In the genomic region with DNA sequence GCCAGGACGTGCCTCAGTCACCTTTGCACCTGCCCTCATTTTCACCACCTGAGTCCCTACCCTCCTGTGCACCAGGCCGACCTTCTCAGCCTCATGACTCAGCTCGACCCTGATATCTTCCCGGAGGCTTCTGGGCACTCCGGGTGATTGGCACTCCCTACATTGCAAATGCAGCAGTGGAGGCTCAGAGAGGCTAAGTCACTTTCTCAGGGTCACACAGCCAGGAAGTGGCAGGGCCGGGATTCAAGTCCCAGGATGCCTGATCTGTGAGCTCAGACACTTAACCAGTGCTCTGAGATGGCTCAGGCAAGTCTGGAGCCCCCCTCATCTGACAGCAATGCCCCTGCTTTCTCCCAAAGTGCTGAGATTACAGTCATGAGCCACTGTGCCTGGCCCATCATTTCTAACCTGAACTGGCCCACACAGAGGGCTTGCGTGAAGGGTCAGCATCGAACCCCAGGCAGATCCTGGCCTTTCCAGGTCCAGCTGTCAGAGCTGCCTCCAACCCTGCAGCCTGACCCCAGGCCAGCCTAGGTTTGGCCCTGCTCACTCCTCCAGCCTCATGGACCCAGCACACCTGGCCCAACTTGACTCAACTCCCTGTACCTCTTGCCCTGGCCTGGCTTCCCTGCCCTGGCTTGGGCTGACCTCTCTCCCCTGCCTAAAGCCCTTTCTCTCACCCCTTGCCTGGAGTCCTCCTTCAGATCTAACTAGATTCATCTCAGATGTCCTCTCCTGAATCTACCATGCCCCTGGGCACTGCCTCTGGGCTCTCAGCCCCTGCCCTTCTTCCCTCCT, we compare ENCODE assay signal across 21 cellular contexts.
"Had no signal": no experiment of that assay in that cellular context is flagged by ENCODE, and none has a peak within 500 bp of the region (broad histone marks: within the 10 kb centered on the region; RNA-seq: fewer than 3 reads in every experiment).

No MANE protein-coding gene starts in this region.

- H3K27me3 ChIP-seq: right atrium auricular region, thyroid gland had no signal

- H3K27ac Mint-ChIP-seq: activated naive CD4-positive, alpha-beta T cell treated with anti-CD3 and anti-CD28 coated beads, Interleukin-2, amount 10 ng/mL, durations not matched to agents 7 days and 5 days; natural killer cell treated with Interleukin-12 subunit alpha and Interleukin-12 subunit beta and Interleukin-15 and Interleukin-18, amount 100 ng/mL, for 72 hours had no signal

- H3K9me3 Mint-ChIP-seq: activated naive CD4-positive, alpha-beta T cell treated with anti-CD3 and anti-CD28 coated beads, Interleukin-2, amount 10 ng/mL, durations not matched to agents 7 days and 5 days; immature natural killer cell had no signal

- ATAC-seq: natural killer cell treated with Interleukin-12 subunit alpha and Interleukin-12 subunit beta and Interleukin-15 and Interleukin-18, amount 100 ng/mL, for 72 hours; psoas muscle; stimulated activated naive CD8-positive, alpha-beta T cell treated with anti-CD3 and anti-CD28 coated beads, Interleukin-15, Interleukin-2, amounts not matched to agents 100 U/mL and 50 U/mL, for 24 hours had no signal

- H3K4me1 ChIP-seq: left lung, pancreas, psoas muscle, thyroid gland had no signal

- H3K4me1 Mint-ChIP-seq: activated naive CD4-positive, alpha-beta T cell treated with anti-CD3 and anti-CD28 coated beads, Interleukin-2, amount 10 ng/mL, durations not matched to agents 7 days and 5 days; immature natural killer cell had no signal

- H3K36me3 ChIP-seq: left lung, pancreas, right atrium auricular region, thyroid gland had no signal

- DNase-seq: activated CD4-positive, alpha-beta T cell treated with anti-CD3 and anti-CD28 coated beads for 4 hours; activated CD4-positive, alpha-beta T cell treated with anti-CD3 and anti-CD28 coated beads, Interleukin-2, amount 50 U/mL, for 48 hours; activated CD4-positive, CD25-positive, alpha-beta regulatory T cell; activated naive CD4-positive, alpha-beta T cell treated with anti-CD3 and anti-CD28 coated beads, Interleukin-2, amount 10 ng/mL, durations not matched to agents 7 days and 5 days; activated T-cell treated with anti-CD3 and anti-CD28 coated beads, Interleukin-2, amount 50 U/mL, for 48 hours; amygdala; cerebellar nuclear complex; immature natural killer cell; left lung; midbrain; pancreas; psoas muscle; stimulated activated CD4-positive, alpha-beta T cell treated with anti-CD3 and anti-CD28 coated beads, Interleukin-12 subunit alpha, Interleukin-12 subunit beta, amount 100 ng/mL, for 4 hours; stimulated activated CD4-positive, alpha-beta T cell treated with anti-CD3 and anti-CD28 coated beads, Interleukin-4, amount 100 ng/mL, for 4 hours; stimulated activated naive CD8-positive, alpha-beta T cell treated with anti-CD3 and anti-CD28 coated beads, Interleukin-15, Interleukin-2, amounts not matched to agents 100 U/mL and 50 U/mL, for 24 hours; T1000; thyroid gland had no signal

- H3K4me3 ChIP-seq: coronary artery, left lung, lung, pancreas, psoas muscle, right atrium auricular region, thyroid gland had no signal

- H3K27ac ChIP-seq: coronary artery, left lung, pancreas, psoas muscle, right atrium auricular region, thyroid gland had no signal

- H3K36me3 Mint-ChIP-seq: activated naive CD4-positive, alpha-beta T cell treated with anti-CD3 and anti-CD28 coated beads, Interleukin-2, amount 10 ng/mL, durations not matched to agents 7 days and 5 days; immature natural killer cell; natural killer cell treated with Interleukin-12 subunit alpha and Interleukin-12 subunit beta and Interleukin-15 and Interleukin-18, amount 100 ng/mL, for 72 hours had no signal

- H3K9me3 ChIP-seq: left lung, pancreas, psoas muscle, right atrium auricular region, thyroid gland had no signal

- H3K4me3 Mint-ChIP-seq: activated naive CD4-positive, alpha-beta T cell treated with anti-CD3 and anti-CD28 coated beads, Interleukin-2, amount 10 ng/mL, durations not matched to agents 7 days and 5 days; immature natural killer cell; natural killer cell treated with Interleukin-12 subunit alpha and Interleukin-12 subunit beta and Interleukin-15 and Interleukin-18, amount 100 ng/mL, for 72 hours had no signal
